In the genomic region with DNA sequence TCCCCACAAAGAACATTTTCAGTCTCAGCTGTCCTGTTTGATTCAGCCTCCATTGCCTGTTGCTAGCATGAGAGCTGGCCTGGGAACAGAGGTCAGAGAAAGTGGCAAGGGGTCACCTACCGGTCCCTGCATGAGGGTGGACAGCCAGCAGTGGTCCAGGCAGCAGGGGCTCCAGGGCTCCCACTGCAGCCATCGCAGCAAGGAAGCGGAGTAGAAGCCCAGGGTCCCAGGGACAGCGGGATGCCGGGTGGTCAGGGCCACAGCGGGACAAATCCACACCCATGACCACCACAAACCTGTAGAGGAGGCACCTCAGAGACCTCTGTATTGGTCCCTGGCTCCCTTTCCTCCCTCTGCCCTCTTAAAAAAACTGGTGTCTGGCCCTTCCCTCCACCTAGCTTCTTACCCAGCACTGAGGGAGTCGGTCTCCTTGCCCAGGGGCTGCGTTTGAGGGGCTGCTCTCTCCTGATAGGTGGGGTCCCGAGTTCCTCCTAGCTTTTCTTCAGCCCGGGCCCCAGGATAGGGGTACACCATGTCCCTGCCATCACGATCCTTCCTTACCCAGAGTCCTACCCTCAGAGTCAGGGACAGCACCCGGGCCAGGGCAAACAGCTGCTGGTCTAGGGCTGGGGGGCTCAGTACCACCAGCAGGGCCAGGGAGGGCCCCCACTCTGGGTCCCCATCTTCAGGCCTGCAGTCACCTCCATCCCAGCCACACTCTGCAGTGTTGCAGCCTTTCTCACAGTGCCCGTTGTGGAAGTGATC, we compare ENCODE assay signal across 26 cellular contexts.
"Had no signal": no experiment of that assay in that cellular context is flagged by ENCODE, and none has a peak within 500 bp of the region (broad histone marks: within the 10 kb centered on the region; RNA-seq: fewer than 3 reads in every experiment).

No MANE protein-coding gene starts in this region.

- ATAC-seq: activated naive CD4-positive, alpha-beta T cell treated with anti-CD3 and anti-CD28 coated beads, Interleukin-2, amount 50 U/mL, for 72 hours; pancreas; psoas muscle; stimulated activated effector memory CD8-positive, alpha-beta T cell treated with anti-CD3 and anti-CD28 coated beads, Interleukin-12 subunit alpha, Interleukin-12 subunit beta, amount 100 ng/mL, for 72 hours; stimulated activated naive CD8-positive, alpha-beta T cell treated with anti-CD3 and anti-CD28 coated beads, Interleukin-15, amount 100 ng/mL, for 72 hours had no signal

- H3K27me3 ChIP-seq: breast epithelium, pancreas, upper lobe of left lung, vagina had no signal

- H3K36me3 Mint-ChIP-seq: activated CD4-positive, alpha-beta memory T cell treated with anti-CD3 and anti-CD28 coated beads for 36 hours; activated naive CD4-positive, alpha-beta T cell treated with anti-CD3 and anti-CD28 coated beads, Interleukin-2, amount 50 U/mL, for 72 hours had no signal

- H3K27ac Mint-ChIP-seq: activated B cell treated with CpG ODN at 0.5 μM for 24 hours; activated CD4-positive, alpha-beta memory T cell treated with anti-CD3 and anti-CD28 coated beads for 36 hours; stimulated activated effector memory CD8-positive, alpha-beta T cell treated with anti-CD3 and anti-CD28 coated beads, Interleukin-12 subunit alpha, Interleukin-12 subunit beta, amount 100 ng/mL, for 72 hours; T-helper 2 cell treated with Interferon-gamma antibody and Interleukin-4, amounts not matched to agents 5 μg/mL and 100 μg/mL, for 36 hours had no signal

- H3K27me3 Mint-ChIP-seq: activated CD4-positive, alpha-beta memory T cell treated with anti-CD3 and anti-CD28 coated beads for 36 hours; central memory CD8-positive, alpha-beta T cell; stimulated activated naive CD8-positive, alpha-beta T cell treated with anti-CD3 and anti-CD28 coated beads, Interleukin-15, amount 100 ng/mL, for 72 hours had no signal

- H3K9me3 Mint-ChIP-seq: activated B cell treated with CpG ODN at 0.5 μM for 24 hours; activated CD4-positive, alpha-beta memory T cell treated with anti-CD3 and anti-CD28 coated beads for 36 hours; activated naive CD4-positive, alpha-beta T cell treated with anti-CD3 and anti-CD28 coated beads, Interleukin-2, amount 50 U/mL, for 72 hours; central memory CD8-positive, alpha-beta T cell; nephron; stimulated activated effector memory CD8-positive, alpha-beta T cell treated with anti-CD3 and anti-CD28 coated beads, Interleukin-12 subunit alpha, Interleukin-12 subunit beta, amount 100 ng/mL, for 72 hours; stimulated activated naive CD8-positive, alpha-beta T cell treated with anti-CD3 and anti-CD28 coated beads, Interleukin-15, amount 100 ng/mL, for 72 hours; T-helper 2 cell treated with Interferon-gamma antibody and Interleukin-4, amounts not matched to agents 5 μg/mL and 100 μg/mL, for 36 hours had no signal

- H3K4me3 Mint-ChIP-seq: activated B cell treated with CpG ODN at 0.5 μM for 24 hours; activated CD4-positive, alpha-beta memory T cell treated with anti-CD3 and anti-CD28 coated beads for 36 hours; central memory CD8-positive, alpha-beta T cell; nephron; stimulated activated effector memory CD8-positive, alpha-beta T cell treated with anti-CD3 and anti-CD28 coated beads, Interleukin-12 subunit alpha, Interleukin-12 subunit beta, amount 100 ng/mL, for 72 hours; stimulated activated naive CD8-positive, alpha-beta T cell treated with anti-CD3 and anti-CD28 coated beads, Interleukin-15, amount 100 ng/mL, for 72 hours; T-helper 2 cell treated with Interferon-gamma antibody and Interleukin-4, amounts not matched to agents 5 μg/mL and 100 μg/mL, for 36 hours had no signal

- H3K36me3 ChIP-seq: breast epithelium, pancreas, sigmoid colon, vagina had no signal

- H3K27ac ChIP-seq: breast epithelium, left ventricle myocardium inferior, pancreas, psoas muscle, sigmoid colon, vagina had no signal

- H3K4me3 ChIP-seq: breast epithelium, left ventricle myocardium inferior, lung, pancreas, psoas muscle, sigmoid colon, upper lobe of left lung, vagina had no signal

- H3K9me3 ChIP-seq: breast epithelium, left ventricle myocardium inferior, pancreas, psoas muscle, sigmoid colon, upper lobe of left lung, vagina had no signal

- DNase-seq: activated B cell treated with CpG ODN at 0.5 μM for 24 hours; activated CD4-positive, alpha-beta memory T cell treated with anti-CD3 and anti-CD28 coated beads for 36 hours; activated CD4-positive, alpha-beta T cell treated with anti-CD3 and anti-CD28 coated beads for 4 hours; activated CD8-positive, alpha-beta memory T cell treated with anti-CD3 and anti-CD28 coated beads, Interleukin-2, amount 50 U/mL, for 4 hours; activated gamma-delta T cell treated with Interleukin-2 at 50 U/mL for 16 hours; activated T-cell treated with anti-CD3 and anti-CD28 coated beads, Interleukin-2, amount 50 U/mL, for 1 hour; effector memory CD4-positive, alpha-beta T cell; left ventricle myocardium inferior; mesendoderm; pancreas; psoas muscle; sigmoid colon; small intestine; stimulated activated CD4-positive, alpha-beta T cell treated with anti-CD3 and anti-CD28 coated beads, Interleukin-4, amount 100 ng/mL, for 24 hours; stimulated activated naive CD8-positive, alpha-beta T cell treated with anti-CD3 and anti-CD28 coated beads, Interleukin-15, amount 100 ng/mL, for 72 hours; substantia nigra; T-helper 1 cell; upper lobe of left lung had no signal
